Comparison of ENCODE assay signal across 9 cellular contexts in the genomic region with DNA sequence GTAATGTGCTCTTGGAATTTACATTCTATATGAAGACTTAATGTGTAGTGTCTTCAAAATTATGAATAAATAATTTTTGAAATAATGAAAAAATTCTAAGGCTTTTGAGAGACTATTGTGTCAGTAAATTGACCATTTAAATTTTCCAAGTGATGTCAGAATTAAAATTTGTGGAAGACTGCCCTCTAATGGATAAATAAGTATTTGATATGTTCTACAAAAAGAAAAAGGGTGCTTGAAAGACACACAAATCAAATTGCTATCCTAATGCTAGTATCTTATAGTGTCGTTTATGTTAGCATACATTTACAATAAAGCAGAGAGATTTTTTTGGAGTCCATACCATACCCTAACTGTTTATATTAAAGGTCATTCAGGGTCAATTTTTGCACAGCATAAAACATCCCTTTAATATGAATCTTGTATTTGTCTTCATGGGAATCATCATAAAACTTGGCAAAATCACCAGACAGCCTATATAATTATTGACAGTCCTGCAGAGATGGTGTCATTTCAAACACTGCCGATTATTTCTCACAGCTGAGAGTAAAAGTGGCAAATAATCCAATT.
A peak's percentile ranks its signal among the peaks of the same experiment; 100 is the strongest.
DNase-seq lines count a peak whose midpoint lies in the region; ATAC-seq and TF ChIP-seq lines count a peak whose summit lies in the region.
"Had no signal": no experiment of that assay in that cellular context is flagged by ENCODE, and none has a peak within 500 bp of the region (broad histone marks: within the 10 kb centered on the region; RNA-seq: fewer than 3 reads in every experiment).

No MANE protein-coding gene starts in this region.

- H3K27ac Mint-ChIP-seq in progenitor cell of endocrine pancreas: no peak overlapping the region

- no peaks in the 10 kb centered on the region for H3K36me3 ChIP-seq in BE2C

- no peak for ATAC-seq in GM21447 (IDR thresholded peaks at IDR 0.05; ENCODE audit: unreplicated experiment)
- ATAC-seq in GM21723 (IDR thresholded peaks at IDR 0.05; ENCODE audit: unreplicated experiment): no peak

- no peak for TF ChIP-seq CTCF in epithelial cell of esophagus (IDR thresholded peaks at IDR 0.05; ENCODE audit: insufficient read depth, low read depth, low read length, missing control alignments)
- peak; percentile 44 for TF ChIP-seq CTCF in progenitor cell of endocrine pancreas (IDR thresholded peaks at IDR 0.05; ENCODE audit: unreplicated experiment)
- no peak for TF ChIP-seq CTCF in BE2C (IDR thresholded peaks at IDR 0.05; ENCODE audit: low read depth, low read length)

- peaks cover 22% of the 10 kb centered on the region for H3K9me3 Mint-ChIP-seq in progenitor cell of endocrine pancreas (ENCODE audit: low read depth)

- DNase-seq in NCI-H1105 treated with DMSO at 0.1 percent for 48 hours (lab: John Stamatoyannopoulos, UW) (peak; percentile 0), NCI-H1105 (lab: John Stamatoyannopoulos, UW) (no peak), NCI-H748 treated with DMSO at 0.1 percent for 48 hours (lab: John Stamatoyannopoulos, UW) (peak; percentile 29), epithelial cell of esophagus (ENCODE audit: low read depth) (peak; percentile 39), progenitor cell of endocrine pancreas (ENCODE audit: low spot score, unreplicated experiment) (no peak), BE2C (no peak)
- DNase-seq: NCI-H1436 had no signal

- H3K9me3 ChIP-seq in BE2C: no peaks in the 10 kb centered on the region

- H3K4me1 Mint-ChIP-seq in progenitor cell of endocrine pancreas (ENCODE audit: low read depth): peaks cover 4% of the 10 kb centered on the region

- no peaks in the 10 kb centered on the region for H3K27me3 ChIP-seq in BE2C

- peaks cover 14% of the 10 kb centered on the region for H3K27me3 Mint-ChIP-seq in progenitor cell of endocrine pancreas

- H3K36me3 Mint-ChIP-seq in progenitor cell of endocrine pancreas (ENCODE audit: insufficient read depth): no peaks in the 10 kb centered on the region

- no peak overlapping the region for H3K4me3 Mint-ChIP-seq in progenitor cell of endocrine pancreas (ENCODE audit: low read depth)

- no peaks in the 10 kb centered on the region for H3K4me1 ChIP-seq in BE2C

- H3K4me3 ChIP-seq in epithelial cell of esophagus (ENCODE audit: low read length) (no peak overlapping the region), BE2C (ENCODE audit: low read depth, low read length) (no peak overlapping the region)

Comparison
In these comparisons a context has a peak if more than half of its experiments do, and no peak if none do; other contexts are left out.
1. DNase-seq: peak in NCI-H1105 treated with DMSO at 0.1 percent for 48 hours (single experiment), NCI-H748 treated with DMSO at 0.1 percent for 48 hours (single experiment) and epithelial cell of esophagus (single experiment); none in NCI-H1105 (single experiment), progenitor cell of endocrine pancreas (single experiment) and BE2C (single experiment).